8 cellular contexts compared by ENCODE assay signal in the genomic region with DNA sequence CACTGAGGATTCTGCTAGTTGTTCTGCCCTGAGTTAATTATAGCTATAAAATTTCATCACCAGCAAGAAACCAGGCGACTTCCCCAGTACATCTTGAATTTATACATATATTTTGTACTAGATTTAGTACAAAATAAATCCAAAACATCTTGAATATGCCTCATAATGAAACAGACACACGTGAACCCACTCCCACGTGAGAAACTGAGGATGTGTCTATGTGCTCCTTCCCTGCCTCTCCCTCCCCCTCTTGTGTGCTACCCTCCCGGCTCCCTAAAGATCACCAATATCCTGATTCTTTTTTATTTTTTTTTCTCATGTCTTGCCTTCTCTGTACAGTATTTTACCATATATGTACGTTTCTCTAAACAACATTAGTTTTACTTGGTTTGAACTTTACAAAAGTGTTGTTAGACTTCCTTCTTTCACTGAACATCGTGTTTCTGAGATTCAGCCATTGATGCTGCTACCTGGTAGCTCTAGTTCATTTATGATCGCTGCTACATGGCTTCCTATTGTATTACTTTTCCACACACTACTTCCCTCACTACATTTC. TPM values are rescaled to one million over a fixed set of nuclear protein-coding genes. Genes with fewer than 3 reads are reported as not detected.
DNase-seq lines count a peak whose midpoint lies in the region; ATAC-seq and TF ChIP-seq lines count a peak whose summit lies in the region.

No MANE protein-coding gene starts in this region.

- H3K4me1 ChIP-seq in OCI-LY7 (ENCODE audit: insufficient read depth, low read length, poor library complexity, severe bottlenecking) (peaks cover 29% of the 10 kb centered on the region), neutrophil (ENCODE audit: control insufficient read depth in 1 of 2, insufficient read depth in 1 of 2, low read depth in 1 of 2, low read length in 1 of 2) (peaks cover 31% of the 10 kb centered on the region in 2 experiments)

- peak overlapping the region; percentile 70 for H2AFZ ChIP-seq in OCI-LY7 (ENCODE audit: low read length)

- no peaks in the 10 kb centered on the region for H3K9me3 ChIP-seq in OCI-LY7 (ENCODE audit: low read length)
- H3K9me3 ChIP-seq in neutrophil = no peaks in the 10 kb centered on the region

- H3K4me2 ChIP-seq in OCI-LY7 (ENCODE audit: low read length) = peak overlapping the region; percentile 76

- H3K9me3 Mint-ChIP-seq in dendritic cell treated with granulocyte-macrophage colony-stimulating factor and Interleukin-4, amounts not matched to agents 40 ng/mL and 50 ng/mL, for 4 days = no peaks in the 10 kb centered on the region

- H3K27ac ChIP-seq in OCI-LY7 (ENCODE audit: low read depth, low read length, poor library complexity, severe bottlenecking) (peak overlapping the region; percentile 79), neutrophil (peak overlapping the region; percentile 79)

- H4K20me1 ChIP-seq in OCI-LY7 (ENCODE audit: insufficient read depth, low read length) = no peaks in the 10 kb centered on the region; the same call in 1 of the 2 replicates

- peak in 2 of 3 experiments; percentile 37 to 64 for DNase-seq in NCI-H1417 (lab: John Stamatoyannopoulos, UW)
- no peak for DNase-seq in NCI-H1417 treated with DMSO at 0.1 percent for 48 hours (lab: John Stamatoyannopoulos, UW)
- DNase-seq in OCI-LY7 (ENCODE audit: low spot score) = peak; percentile 78
- DNase-seq in ureter (ENCODE audit: low spot score) = no peak
- DNase-seq in NCI-H2196 treated with DMSO at 0.1 percent for 48 hours (lab: John Stamatoyannopoulos, UW; ENCODE audit: unreplicated experiment) = no peak

- H3K79me2 ChIP-seq in OCI-LY7 (ENCODE audit: insufficient read depth, low read depth, low read length) = peaks cover 36% of the 10 kb centered on the region; the same call in 1 of the 2 replicates

- H3K36me3 ChIP-seq in OCI-LY7 (ENCODE audit: insufficient read depth, low read length) (no peaks in the 10 kb centered on the region), neutrophil (no peaks in the 10 kb centered on the region)

- BruUV-seq in OCI-LY7 (replicated peaks; lab: Mats Ljungman, UMichigan) = no TSS peak

- peak overlapping the region; percentile 84 for H3K27ac Mint-ChIP-seq in dendritic cell treated with granulocyte-macrophage colony-stimulating factor and Interleukin-4, amounts not matched to agents 40 ng/mL and 50 ng/mL, for 4 days

- peaks cover 73% of the 10 kb centered on the region for H3K4me1 Mint-ChIP-seq in dendritic cell treated with granulocyte-macrophage colony-stimulating factor and Interleukin-4, amounts not matched to agents 40 ng/mL and 50 ng/mL, for 4 days (ENCODE audit: low read depth)

- H3K4me3 ChIP-seq in OCI-LY7 (ENCODE audit: low read depth, low read length, poor library complexity, severe bottlenecking) (peak overlapping the region; percentile 93), neutrophil (ENCODE audit: low read depth in 1 of 2, low read length in 1 of 2) (peak overlapping the region; percentile 80 to 86)

- intact Hi-C loops in OCI-LY7 (cut with micrococcal nuclease; ENCODE audit: unreplicated experiment) = no loop called here
- intact Hi-C loops in dendritic cell treated with granulocyte-macrophage colony-stimulating factor and Interleukin-4, amounts not matched to agents 40 ng/mL and 50 ng/mL, for 4 days (cut with micrococcal nuclease) = no loop called here

- H3K27me3 ChIP-seq in neutrophil = no peaks in the 10 kb centered on the region

- CTCF ChIA-PET in OCI-LY7 (lab: Charles Lee; ENCODE audit: unreplicated experiment) = no interaction called here

- peaks cover 30% of the 10 kb centered on the region for H3K36me3 Mint-ChIP-seq in dendritic cell treated with granulocyte-macrophage colony-stimulating factor and Interleukin-4, amounts not matched to agents 40 ng/mL and 50 ng/mL, for 4 days (ENCODE audit: low read depth)

- ATAC-seq in HG02798 (IDR thresholded peaks at IDR 0.05; ENCODE audit: poor library complexity, unreplicated experiment) = no peak

- TF ChIP-seq CTCF in OCI-LY7 (conservative IDR thresholded peaks at IDR 0.05; ENCODE audit: low read length) (no peak), neutrophil (IDR thresholded peaks at IDR 0.05) (no peak)

- peak overlapping the region; percentile 91 for H3K4me3 Mint-ChIP-seq in dendritic cell treated with granulocyte-macrophage colony-stimulating factor and Interleukin-4, amounts not matched to agents 40 ng/mL and 50 ng/mL, for 4 days

- POLR2A ChIA-PET in OCI-LY7 (lab: Charles Lee) = interaction anchor here (0.5 to 1.7 kb wide), 8 partner anchors 9 to 270 kb away, joined by 3 to 5 read pairs (median 3); no protein-coding TSS in a partner anchor

- H3K27me3 Mint-ChIP-seq in dendritic cell treated with granulocyte-macrophage colony-stimulating factor and Interleukin-4, amounts not matched to agents 40 ng/mL and 50 ng/mL, for 4 days = no peaks in the 10 kb centered on the region

- no peaks in the 10 kb centered on the region for H3K9me2 ChIP-seq in OCI-LY7 (ENCODE audit: insufficient read depth, low read length)

RNA-seq across cellular contexts. Expression of a gene that starts 1.1 kb away (rescaled TPM):
- 19.4 and 31.3 TPM in 2 replicates for total RNA-seq in OCI-LY7 (2014; rRNA removed; shearing (Covaris generic))
- 41.1 and 42.0 TPM in 2 replicates for total RNA-seq in OCI-LY7 (2022)
- total RNA-seq in ureter = 40.1 TPM

Comparison
In these comparisons a context has a peak if more than half of its experiments do, and no peak if none do; other contexts are left out.
1. DNase-seq: peak in NCI-H1417 (2 of 3) and OCI-LY7 (single experiment); none in NCI-H1417 treated with DMSO at 0.1 percent for 48 hours (single experiment), ureter (single experiment) and NCI-H2196 treated with DMSO at 0.1 percent for 48 hours (single experiment).